In genomic region chr14:65287264-65288131, GRCh38 we compare ENCODE assay signal across 9 cellular contexts.
DNase-seq lines count a peak whose midpoint lies in the region; ATAC-seq and TF ChIP-seq lines count a peak whose summit lies in the region.
"Had no signal": no experiment of that assay in that cellular context is flagged by ENCODE, and none has a peak within 500 bp of the region (broad histone marks: within the 10 kb centered on the region; RNA-seq: fewer than 3 reads in every experiment).

No MANE protein-coding gene starts in this region.

- peaks cover 0 to 5% of the 10 kb centered on the region in 2 donors for H3K9me3 Mint-ChIP-seq in stimulated activated naive CD8-positive, alpha-beta T cell treated with anti-CD3 and anti-CD28 coated beads, Interleukin-15, amount 100 ng/mL, for 72 hours
- peaks cover 0 to 3% (median 0%) of the 10 kb centered on the region in 7 donors for H3K9me3 Mint-ChIP-seq in CD14-positive monocyte

- H3K79me2 ChIP-seq in smooth muscle cell (ENCODE audit: low read depth), result no peaks in the 10 kb centered on the region

- no peaks in the 10 kb centered on the region for H3K27me3 ChIP-seq in smooth muscle cell (ENCODE audit: low read depth)
- H3K27me3 ChIP-seq: left lung had no signal

- peak; percentile 28 for DNase-seq in activated CD4-positive, alpha-beta T cell treated with anti-CD3 and anti-CD28 coated beads for 1 hour
- peak; percentile 81 to 84 for DNase-seq in stimulated activated naive CD8-positive, alpha-beta T cell treated with anti-CD3 and anti-CD28 coated beads, Interleukin-15, amount 100 ng/mL, for 72 hours
- DNase-seq in CD14-positive monocyte (ENCODE audit: low spot score) (no peak), smooth muscle cell (lab: John Stamatoyannopoulos, UW; ENCODE audit: unreplicated experiment) (no peak), DMS153 (lab: John Stamatoyannopoulos, UW) (no peak)

- H3K27ac Mint-ChIP-seq in stimulated activated naive CD8-positive, alpha-beta T cell treated with anti-CD3 and anti-CD28 coated beads, Interleukin-15, amount 100 ng/mL, for 72 hours, result peak overlapping the region; percentile 99
- peak overlapping the region in 1 of 7 donors; percentile 16 for H3K27ac Mint-ChIP-seq in CD14-positive monocyte

- H3K4me3 ChIP-seq in smooth muscle cell, result no peak overlapping the region
- H3K4me3 ChIP-seq: left lung had no signal

- H3K4me2 ChIP-seq in smooth muscle cell, result no peak overlapping the region

- ATAC-seq in GM19043 (IDR thresholded peaks at IDR 0.05; ENCODE audit: low read depth, unreplicated experiment) (peak; percentile 47), HG03066 (IDR thresholded peaks at IDR 0.05; ENCODE audit: low read depth, unreplicated experiment) (peak; percentile 74), esophagus mucosa (peak; percentile 31)
- peak; percentile 86 for ATAC-seq in stimulated activated naive CD8-positive, alpha-beta T cell treated with anti-CD3 and anti-CD28 coated beads, Interleukin-15, amount 100 ng/mL, for 72 hours
- ATAC-seq: left lung had no signal

- H3K4me3 Mint-ChIP-seq in stimulated activated naive CD8-positive, alpha-beta T cell treated with anti-CD3 and anti-CD28 coated beads, Interleukin-15, amount 100 ng/mL, for 72 hours, result peak overlapping the region; percentile 85 to 97
- peak overlapping the region in 1 of 2 donors; percentile 9 for H3K4me3 Mint-ChIP-seq in CD14-positive monocyte

- no peaks in the 10 kb centered on the region for H3F3A ChIP-seq in smooth muscle cell (ENCODE audit: low read depth)

- no peaks in the 10 kb centered on the region for H3K27me3 Mint-ChIP-seq in stimulated activated naive CD8-positive, alpha-beta T cell treated with anti-CD3 and anti-CD28 coated beads, Interleukin-15, amount 100 ng/mL, for 72 hours
- peaks cover 0 to 2% (median 2%) of the 10 kb centered on the region in 3 donors for H3K27me3 Mint-ChIP-seq in CD14-positive monocyte (ENCODE audit: low read depth in 3 of 3)

- no peaks in the 10 kb centered on the region for H3K36me3 ChIP-seq in smooth muscle cell (ENCODE audit: low read depth)
- H3K36me3 ChIP-seq: left lung had no signal

- WGBS in smooth muscle cell (ENCODE audit: low lambda C conversion rate), result 83% methylated on average over 29 of the region's 29 CpGs

- TF ChIP-seq CTCF in CD14-positive monocyte (IDR thresholded peaks at IDR 0.05), result no peak
- no peak for TF ChIP-seq CTCF in smooth muscle cell (IDR thresholded peaks at IDR 0.05; ENCODE audit: borderline replicate concordance, insufficient read depth, poor library complexity, severe bottlenecking)

- no peak overlapping the region for H3K27ac ChIP-seq in smooth muscle cell (ENCODE audit: low read depth)
- H3K27ac ChIP-seq: left lung had no signal

- H3K4me1 Mint-ChIP-seq in stimulated activated naive CD8-positive, alpha-beta T cell treated with anti-CD3 and anti-CD28 coated beads, Interleukin-15, amount 100 ng/mL, for 72 hours, result peaks cover 84% of the 10 kb centered on the region
- H3K4me1 Mint-ChIP-seq in CD14-positive monocyte, result peaks cover 19% of the 10 kb centered on the region

- H3K36me3 Mint-ChIP-seq in CD14-positive monocyte, result no peaks in the 10 kb centered on the region

- H3K9me3 ChIP-seq in smooth muscle cell (replicated peaks; ENCODE audit: low read depth), result no peaks in the 10 kb centered on the region
- H3K9me3 ChIP-seq: left lung had no signal

- H4K20me1 ChIP-seq in smooth muscle cell (ENCODE audit: low read depth), result no peaks in the 10 kb centered on the region

- peaks cover 7% of the 10 kb centered on the region for H3K4me1 ChIP-seq in smooth muscle cell (ENCODE audit: low read depth)

- intact Hi-C loops in CD14-positive monocyte (cut with micrococcal nuclease), result no loop called here

- no peak overlapping the region for H2AFZ ChIP-seq in smooth muscle cell (ENCODE audit: low read depth)

- H3K9ac ChIP-seq in smooth muscle cell (ENCODE audit: low read depth), result no peak overlapping the region

Comparison
In these comparisons a context has a peak if more than half of its experiments do, and no peak if none do; other contexts are left out.
1. ATAC-seq: peak in every context shown above with its lines; median percentile 86 in stimulated activated naive CD8-positive, alpha-beta T cell treated with anti-CD3 and anti-CD28 coated beads, Interleukin-15, amount 100 ng/mL, for 72 hours; 74 in HG03066; 47 in GM19043; 31 in esophagus mucosa.
2. DNase-seq: peak in activated CD4-positive, alpha-beta T cell treated with anti-CD3 and anti-CD28 coated beads for 1 hour (single experiment) and stimulated activated naive CD8-positive, alpha-beta T cell treated with anti-CD3 and anti-CD28 coated beads, Interleukin-15, amount 100 ng/mL, for 72 hours (2 of 2); none in CD14-positive monocyte (single experiment), smooth muscle cell (single experiment) and DMS153 (single experiment).